Comparison of ENCODE assay signal across 19 cellular contexts in the genomic region with DNA sequence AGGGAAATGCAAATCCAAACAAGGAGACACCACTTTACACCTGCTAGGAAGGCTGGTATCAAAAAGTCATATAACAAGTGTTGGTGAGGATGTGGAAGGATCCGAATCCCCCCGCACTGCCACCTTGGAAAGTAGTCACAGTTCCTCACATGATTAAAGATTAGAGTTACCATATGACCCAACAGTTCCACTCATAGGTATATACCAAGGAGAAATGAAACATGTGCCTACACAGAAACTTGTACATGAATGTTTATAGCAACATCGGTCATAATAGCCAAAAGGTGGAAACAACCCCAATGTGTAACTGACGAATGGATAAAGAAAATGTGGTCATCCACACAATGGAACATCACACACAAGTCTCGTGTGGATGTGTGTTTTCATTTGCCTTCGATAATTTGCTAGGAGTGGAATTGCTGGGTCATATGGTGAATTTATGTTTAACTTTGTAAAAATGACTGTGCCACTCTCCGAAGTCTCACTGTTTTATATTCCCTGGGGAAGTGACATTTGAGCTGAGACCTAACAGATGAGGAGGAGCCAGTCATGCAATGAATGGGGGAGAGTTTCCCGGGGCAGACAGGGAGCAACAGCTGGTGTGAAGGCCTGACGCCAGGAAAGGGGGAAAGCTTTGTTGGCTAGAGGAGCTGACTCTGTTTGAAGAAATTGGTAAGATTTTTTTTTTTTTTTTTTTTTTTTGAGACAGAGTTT.
DNase-seq lines count a peak whose midpoint lies in the region; TF ChIP-seq lines count a peak whose summit lies in the region.
"Had no signal": no experiment of that assay in that cellular context is flagged by ENCODE, and none has a peak within 500 bp of the region (broad histone marks: within the 10 kb centered on the region; RNA-seq: fewer than 3 reads in every experiment).

No MANE protein-coding gene starts in this region.

- H3K27ac ChIP-seq in dorsolateral prefrontal cortex: no peak overlapping the region
- H3K27ac ChIP-seq: A549, coronary artery, epithelial cell of prostate, upper lobe of left lung had no signal

- peaks cover 57% of the 10 kb centered on the region for H3K4me1 Mint-ChIP-seq in nephron progenitor cell
- peaks cover 7% of the 10 kb centered on the region; the same call in 1 of the 2 replicates for H3K4me1 Mint-ChIP-seq in HFFc6 (ENCODE audit: low read depth)
- H3K4me1 Mint-ChIP-seq: activated naive CD4-positive, alpha-beta T cell treated with anti-CD3 and anti-CD28 coated beads, Interleukin-2, amount 10 ng/mL, durations not matched to agents 7 days and 5 days had no signal

- intact Hi-C loops in dorsolateral prefrontal cortex (cut with DNase I): no loop called here

- H3K27me3 ChIP-seq in dorsolateral prefrontal cortex: peaks cover 0 to 6% (median 0%) of the 10 kb centered on the region in 45 donors
- H3K27me3 ChIP-seq: upper lobe of left lung had no signal

- no peak for TF ChIP-seq CTCF in nephron progenitor cell (IDR thresholded peaks at IDR 0.05)
- TF ChIP-seq CTCF in HFFc6 (IDR thresholded peaks at IDR 0.05): no peak
- no peak for TF ChIP-seq CTCF in dorsolateral prefrontal cortex (IDR thresholded peaks at IDR 0.05 in 54 of 56, conservative IDR thresholded peaks at IDR 0.05 in 2 of 56; ENCODE audit: low read depth in 1 of 56, partially characterized antibody in 56 of 56)

- H3K36me3 Mint-ChIP-seq in nephron progenitor cell (ENCODE audit: low read depth) (no peaks in the 10 kb centered on the region), HFFc6 (ENCODE audit: low read depth) (no peaks in the 10 kb centered on the region)
- H3K36me3 Mint-ChIP-seq: activated naive CD4-positive, alpha-beta T cell treated with anti-CD3 and anti-CD28 coated beads, Interleukin-2, amount 10 ng/mL, durations not matched to agents 7 days and 5 days had no signal

- H3K27ac Mint-ChIP-seq in nephron progenitor cell (peak overlapping the region; percentile 17), HFFc6 (no peak overlapping the region)
- H3K27ac Mint-ChIP-seq: activated naive CD4-positive, alpha-beta T cell treated with anti-CD3 and anti-CD28 coated beads, Interleukin-2, amount 10 ng/mL, durations not matched to agents 7 days and 5 days; immature natural killer cell had no signal

- peak; percentile 53 for DNase-seq in NCI-H510A treated with DMSO at 0.1 percent for 48 hours (lab: John Stamatoyannopoulos, UW)
- DNase-seq in NCI-H510A (lab: John Stamatoyannopoulos, UW): no peak
- peak; percentile 87 for DNase-seq in LHCN-M2 (ENCODE audit: low read depth)
- peak; percentile 94 for DNase-seq in NCI-H69 (lab: John Stamatoyannopoulos, UW)
- DNase-seq in nephron progenitor cell: peak; percentile 26
- DNase-seq in HFFc6: no peak
- no peak for DNase-seq in NCI-H128 (lab: John Stamatoyannopoulos, UW; ENCODE audit: unreplicated experiment)
- no peak for DNase-seq in dorsolateral prefrontal cortex
- DNase-seq: activated CD4-positive, CD25-positive, alpha-beta regulatory T cell treated with anti-CD3 and anti-CD28 coated beads, Interleukin-2, amount 50 U/mL, for 72 hours; activated naive CD4-positive, alpha-beta T cell treated with anti-CD3 and anti-CD28 coated beads, Interleukin-2, amount 10 ng/mL, durations not matched to agents 7 days and 5 days; GF-D8; immature natural killer cell; NCI-H1048; small intestine; stimulated activated naive CD4-positive, alpha-beta T cell; upper lobe of left lung had no signal

- H3K4me3 ChIP-seq in dorsolateral prefrontal cortex: no peak overlapping the region
- H3K4me3 ChIP-seq: A549, coronary artery, upper lobe of left lung had no signal

- H3K9me3 Mint-ChIP-seq in nephron progenitor cell: peaks cover 17% of the 10 kb centered on the region
- H3K9me3 Mint-ChIP-seq in HFFc6: no peaks in the 10 kb centered on the region
- H3K9me3 Mint-ChIP-seq: immature natural killer cell had no signal

- H3K4me3 Mint-ChIP-seq in nephron progenitor cell (peak overlapping the region; percentile 24), HFFc6 (no peak overlapping the region)
- H3K4me3 Mint-ChIP-seq: activated naive CD4-positive, alpha-beta T cell treated with anti-CD3 and anti-CD28 coated beads, Interleukin-2, amount 10 ng/mL, durations not matched to agents 7 days and 5 days; immature natural killer cell had no signal

- H3K27me3 Mint-ChIP-seq in nephron progenitor cell (ENCODE audit: low read depth, poor library complexity) (no peaks in the 10 kb centered on the region), HFFc6 (ENCODE audit: insufficient read depth) (peaks cover 42% of the 10 kb centered on the region)

Comparison
In these comparisons a context has a peak if more than half of its experiments do, and no peak if none do; other contexts are left out.
1. DNase-seq: peak in NCI-H510A treated with DMSO at 0.1 percent for 48 hours (single experiment), LHCN-M2 (single experiment), NCI-H69 (single experiment) and nephron progenitor cell (single experiment); none in NCI-H510A (single experiment), HFFc6 (single experiment), NCI-H128 (single experiment) and dorsolateral prefrontal cortex (0 of 10).